Comparison of ENCODE assay signal across 14 cellular contexts in the genomic region with DNA sequence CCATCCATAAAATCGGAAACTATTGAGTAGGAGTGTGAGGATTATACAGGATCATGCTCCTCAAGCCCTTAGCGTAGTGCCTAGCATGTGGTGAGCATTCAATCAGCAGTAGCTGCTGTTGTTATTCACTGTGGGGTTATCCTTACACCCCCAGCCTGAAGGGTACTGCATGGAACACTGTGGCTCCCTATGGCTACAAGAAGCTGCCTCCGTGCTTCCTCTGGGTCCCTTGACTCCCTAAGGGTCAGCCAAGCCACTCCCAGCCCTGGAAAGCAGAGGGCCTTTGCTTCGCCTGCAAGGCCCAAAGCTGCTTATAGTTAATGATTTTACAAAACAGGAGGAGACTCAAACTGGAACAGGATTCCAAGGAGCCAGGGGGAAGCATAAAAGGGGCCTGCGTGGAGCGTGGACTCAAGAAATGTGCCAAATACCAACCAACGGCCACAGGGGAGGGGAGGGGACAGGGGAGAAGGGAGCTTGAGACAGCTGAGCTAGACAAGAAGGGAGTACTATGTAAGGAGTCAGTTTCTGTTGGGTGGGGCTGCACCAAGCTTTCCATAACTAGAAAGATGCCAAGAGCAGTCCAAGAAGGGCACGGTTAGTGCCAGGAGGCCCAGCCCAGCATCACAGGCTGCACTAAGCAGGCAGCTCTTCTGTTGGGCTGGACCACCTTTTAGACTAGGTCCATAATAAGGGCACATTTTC. TPM values are rescaled to one million over a fixed set of nuclear protein-coding genes. Genes with fewer than 3 reads are reported as not detected.
DNase-seq lines count a peak whose midpoint lies in the region; ATAC-seq and TF ChIP-seq lines count a peak whose summit lies in the region.
"Had no signal": no experiment of that assay in that cellular context is flagged by ENCODE, and none has a peak within 500 bp of the region (broad histone marks: within the 10 kb centered on the region; RNA-seq: fewer than 3 reads in every experiment).

No MANE protein-coding gene starts in this region.

- ATAC-seq in sciatic nerve, result peak; percentile 31
- ATAC-seq in HG03025 (IDR thresholded peaks at IDR 0.05; ENCODE audit: low FRiP score, unreplicated experiment), result no peak
- no peak for ATAC-seq in HG02840 (IDR thresholded peaks at IDR 0.05; ENCODE audit: low FRiP score, unreplicated experiment)
- no peak for ATAC-seq in HG03175 (IDR thresholded peaks at IDR 0.05; ENCODE audit: unreplicated experiment)

- H3K4me1 Mint-ChIP-seq in T-helper 1 cell treated with Interleukin-12 subunit alpha and Interleukin-12 subunit beta and Interleukin-4 antibody, amounts not matched to agents 30 μg/mL and 1 μg/mL, for 36 hours (ENCODE audit: low read depth), result peaks cover 37% of the 10 kb centered on the region

- H3K36me3 ChIP-seq in OCI-LY1 (ENCODE audit: insufficient read depth, low read length), result peaks cover 30% of the 10 kb centered on the region
- H3K36me3 ChIP-seq in effector memory CD4-positive, alpha-beta T cell (ENCODE audit: control insufficient read depth, insufficient read depth, low read length), result peaks cover 9% of the 10 kb centered on the region

- DNase-seq in T-helper 1 cell (no peak), sciatic nerve (ENCODE audit: low spot score) (no peak)
- no peak for DNase-seq in effector memory CD4-positive, alpha-beta T cell
- DNase-seq: activated CD8-positive, alpha-beta memory T cell treated with anti-CD3 and anti-CD28 coated beads for 24 hours; anterior cingulate cortex; effector CD4-positive, alpha-beta T cell; foreskin melanocyte; Kasumi-1; NCI-H2171 had no signal

- intact Hi-C loops in sciatic nerve (cut with DNase I), result no loop called here

- H3K79me2 ChIP-seq in OCI-LY1 (ENCODE audit: insufficient read depth, low read length), result peaks cover 35% of the 10 kb centered on the region

- H3K4me1 ChIP-seq in OCI-LY1 (ENCODE audit: insufficient read depth, low read length, severe bottlenecking), result peaks cover 67% of the 10 kb centered on the region
- H3K4me1 ChIP-seq in effector memory CD4-positive, alpha-beta T cell (ENCODE audit: control insufficient read depth, insufficient read depth, low read length, poor library complexity, severe bottlenecking), result peaks cover 44% of the 10 kb centered on the region

- H3K27me3 ChIP-seq in OCI-LY1 (ENCODE audit: insufficient read depth, low read length), result no peaks in the 10 kb centered on the region
- no peaks in the 10 kb centered on the region for H3K27me3 ChIP-seq in effector memory CD4-positive, alpha-beta T cell (replicated peaks; ENCODE audit: control insufficient read depth, insufficient read depth, low read length, poor library complexity, severe bottlenecking)

- no peak for TF ChIP-seq CTCF in OCI-LY1 (IDR thresholded peaks at IDR 0.05; ENCODE audit: low read length)

- no peaks in the 10 kb centered on the region for H3K9me3 Mint-ChIP-seq in T-helper 1 cell treated with Interleukin-12 subunit alpha and Interleukin-12 subunit beta and Interleukin-4 antibody, amounts not matched to agents 30 μg/mL and 1 μg/mL, for 36 hours

- H3K27ac Mint-ChIP-seq in T-helper 1 cell treated with Interleukin-12 subunit alpha and Interleukin-12 subunit beta and Interleukin-4 antibody, amounts not matched to agents 30 μg/mL and 1 μg/mL, for 36 hours, result peak overlapping the region; percentile 93

- peak overlapping the region; percentile 32 for H3K4me3 ChIP-seq in OCI-LY1 (ENCODE audit: low read depth, low read length, poor library complexity, severe bottlenecking)
- peak overlapping the region; percentile 18 for H3K4me3 ChIP-seq in effector memory CD4-positive, alpha-beta T cell (ENCODE audit: insufficient read depth, low read depth, low read length, poor library complexity, severe bottlenecking)

- no peaks in the 10 kb centered on the region; the same call in 1 of the 2 replicates for H3F3A ChIP-seq in OCI-LY1 (ENCODE audit: insufficient read depth, low read length)

- no peaks in the 10 kb centered on the region for H3K9me2 ChIP-seq in OCI-LY1 (ENCODE audit: low read depth, low read length)

- H3K27me3 Mint-ChIP-seq in T-helper 1 cell treated with Interleukin-12 subunit alpha and Interleukin-12 subunit beta and Interleukin-4 antibody, amounts not matched to agents 30 μg/mL and 1 μg/mL, for 36 hours (ENCODE audit: low read depth), result no peaks in the 10 kb centered on the region

- H3K4me3 Mint-ChIP-seq in T-helper 1 cell treated with Interleukin-12 subunit alpha and Interleukin-12 subunit beta and Interleukin-4 antibody, amounts not matched to agents 30 μg/mL and 1 μg/mL, for 36 hours, result peak overlapping the region; percentile 50

- no peaks in the 10 kb centered on the region for H4K20me1 ChIP-seq in OCI-LY1 (ENCODE audit: insufficient read depth, low read length)

- peaks cover 18% of the 10 kb centered on the region for H3K36me3 Mint-ChIP-seq in T-helper 1 cell treated with Interleukin-12 subunit alpha and Interleukin-12 subunit beta and Interleukin-4 antibody, amounts not matched to agents 30 μg/mL and 1 μg/mL, for 36 hours (ENCODE audit: low read depth)

- peak overlapping the region; percentile 47 for H3K9ac ChIP-seq in OCI-LY1 (ENCODE audit: low read length)

- peak overlapping the region; percentile 92 for H3K27ac ChIP-seq in OCI-LY1 (ENCODE audit: low read depth, low read length, poor library complexity, severe bottlenecking)
- H3K27ac ChIP-seq in effector memory CD4-positive, alpha-beta T cell (ENCODE audit: insufficient read depth, low read length, poor library complexity, severe bottlenecking), result peak overlapping the region; percentile 65

- no peak overlapping the region for H2AFZ ChIP-seq in OCI-LY1 (ENCODE audit: low read length)

- peak overlapping the region; percentile 56; the same call in 1 of the 2 replicates for H3K4me2 ChIP-seq in OCI-LY1 (ENCODE audit: low read length)

- H3K9me3 ChIP-seq in OCI-LY1 (ENCODE audit: low read length), result no peaks in the 10 kb centered on the region
- no peaks in the 10 kb centered on the region for H3K9me3 ChIP-seq in effector memory CD4-positive, alpha-beta T cell (ENCODE audit: control insufficient read depth, low read length)

RNA-seq across cellular contexts. Expression of gene SEPTIN6, which starts 15.9 kb away (rescaled TPM):
- 33.0 TPM for total RNA-seq in sciatic nerve
